Comparison of ENCODE assay signal across 8 cellular contexts in the genomic region with DNA sequence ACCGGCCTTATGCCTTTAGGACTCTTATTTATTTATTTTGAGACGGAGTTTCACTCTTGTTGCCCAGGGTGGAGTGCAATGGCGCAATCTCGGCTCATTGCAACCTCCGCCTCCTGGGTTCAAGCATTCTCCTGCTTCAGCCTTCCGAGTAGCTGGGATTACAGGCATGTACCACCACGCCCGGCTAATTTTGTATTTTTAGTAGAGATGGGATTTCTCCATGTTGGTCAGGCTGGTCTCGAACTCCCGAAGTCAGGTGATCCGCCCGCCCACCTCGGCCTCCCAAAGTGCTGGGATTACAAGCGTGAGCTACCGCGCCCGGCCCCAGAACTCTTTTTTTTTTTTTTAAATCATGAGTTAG. TPM values are rescaled to one million over a fixed set of nuclear protein-coding genes. Genes with fewer than 3 reads are reported as not detected.
A peak's percentile ranks its signal among the peaks of the same experiment; 100 is the strongest.
DNase-seq lines count a peak whose midpoint lies in the region; ATAC-seq and TF ChIP-seq lines count a peak whose summit lies in the region.
"Not testable (repeated sequence)": the region's sequence is repeated elsewhere in the genome, so short reads cannot be mapped to it uniquely, and the experiment has no call there.

No MANE protein-coding gene starts in this region.

- H3K4me1 Mint-ChIP-seq in activated naive CD8-positive, alpha-beta T cell treated with anti-CD3 and anti-CD28 coated beads for 36 hours, result peaks cover 28% of the 10 kb centered on the region
- peaks cover 28 to 33% of the 10 kb centered on the region in 2 donors for H3K4me1 Mint-ChIP-seq in effector memory CD8-positive, alpha-beta T cell (ENCODE audit: low read depth in 2 of 2)
- peaks cover 20 to 44% (median 35%) of the 10 kb centered on the region in 4 donors for H3K4me1 Mint-ChIP-seq in naive thymus-derived CD8-positive, alpha-beta T cell

- not testable (repeated sequence) for TF ChIP-seq CTCF in A673 (conservative IDR thresholded peaks at IDR 0.05; ENCODE audit: low read depth, low read length); HCT116 (IDR thresholded peaks at IDR 0.05 in 2 of 3, conservative IDR thresholded peaks at IDR 0.05 in 1 of 3; ENCODE audit: borderline replicate concordance in 1 of 3, insufficient read depth in 1 of 3, low read depth in 2 of 3, low read length in 2 of 3); smooth muscle cell (IDR thresholded peaks at IDR 0.05; ENCODE audit: borderline replicate concordance, insufficient read depth, poor library complexity, severe bottlenecking)

- POLR2A ChIA-PET in A673 (lab: Charles Lee; ENCODE audit: low non-redundant PET) (interaction anchor here (0.5 to 0.7 kb wide), 4 partner anchors 9 to 161 kb away, joined by 3 to 14 read pairs (median 8); no protein-coding TSS in a partner anchor), HCT116 (lab: Charles Lee) (interaction anchor here (0.7 to 1.7 kb wide), 10 partner anchors 9 to 178 kb away, joined by 3 to 8 read pairs (median 4); no protein-coding TSS in a partner anchor)
- POLR2A ChIA-PET in naive thymus-derived CD8-positive, alpha-beta T cell (lab: Charles Lee), result interaction anchor here (0.5 to 6.1 kb wide), 27 partner anchors 10 to 1244 kb away, joined by 3 to 207 read pairs (median 5); a partner anchor contains a TSS

- not testable (repeated sequence) for TF ChIP-seq RAD21 in HCT116 (IDR thresholded peaks at IDR 0.05; ENCODE audit: low read depth)

- H3K9me3 ChIP-seq in A673 (ENCODE audit: low read depth, low read length, poor library complexity, severe bottlenecking); HCT116 (ENCODE audit: control insufficient read depth in 1 of 2, insufficient read depth in 1 of 2, low read depth in 1 of 2, low read length in 2 of 2); SK-N-MC (ENCODE audit: low read depth, low read length); iPS-15b (ENCODE audit: control insufficient read depth, insufficient read depth, low read length); smooth muscle cell (replicated peaks; ENCODE audit: low read depth): not testable (repeated sequence)

- BruUV-seq in A673 (replicated peaks; lab: Mats Ljungman, UMichigan) (TSS peak; percentile 76), HCT116 (replicated peaks; lab: Mats Ljungman, UMichigan) (TSS peak; percentile 95)

- H3K4me3 Mint-ChIP-seq in activated naive CD8-positive, alpha-beta T cell treated with anti-CD3 and anti-CD28 coated beads for 36 hours, result peak overlapping the region; percentile 86
- peak overlapping the region; percentile 94 to 96 for H3K4me3 Mint-ChIP-seq in effector memory CD8-positive, alpha-beta T cell
- peak overlapping the region; percentile 88 to 97 (median 93) for H3K4me3 Mint-ChIP-seq in naive thymus-derived CD8-positive, alpha-beta T cell

- RAD21 ChIA-PET in HCT116 (lab: Charles Lee; ENCODE audit: low non-redundant PET in 1 of 2, low total read pairs in 2 of 2, uncharacterized antibody in 2 of 2, unreplicated experiment in 2 of 2), result interaction anchor here in 1 of 2 experiments (0.7 kb wide), 1 partner anchor 180 kb away, joined by 5 read pairs; no protein-coding TSS in a partner anchor

- H3K4me3 ChIP-seq in A673 (ENCODE audit: low read depth, low read length, poor library complexity, severe bottlenecking), result peak overlapping the region; percentile 93
- peak overlapping the region; percentile 77 to 89 for H3K4me3 ChIP-seq in HCT116 (replicated peaks in 1 of 2; ENCODE audit: low read depth in 1 of 2, low read length in 2 of 2)
- peak overlapping the region; percentile 98 for H3K4me3 ChIP-seq in SK-N-MC
- peak overlapping the region; percentile 26 for H3K4me3 ChIP-seq in iPS-15b (ENCODE audit: low read depth, low read length)
- peak overlapping the region; percentile 98 for H3K4me3 ChIP-seq in smooth muscle cell

- CTCF ChIA-PET in A673 (lab: Charles Lee), result interaction anchor here (0.6 to 1.1 kb wide), 2 partner anchors 11 to 820 kb away, joined by 3 to 15 read pairs; no protein-coding TSS in a partner anchor
- CTCF ChIA-PET in HCT116 (lab: Charles Lee), result interaction anchor here (1.2 to 1.8 kb wide), 3 partner anchors 11 to 167 kb away, joined by 6 to 9 read pairs (median 7); no protein-coding TSS in a partner anchor

- not testable (repeated sequence) for H3K36me3 ChIP-seq in A673 (ENCODE audit: insufficient read depth, low read length, poor library complexity, severe bottlenecking); HCT116 (ENCODE audit: control insufficient read depth in 1 of 2, insufficient read depth in 2 of 2, low read length in 2 of 2); SK-N-MC (ENCODE audit: insufficient read depth, low read length); iPS-15b (ENCODE audit: control insufficient read depth, insufficient read depth, low read length); smooth muscle cell (ENCODE audit: low read depth)

- DNase-seq in A673 (ENCODE audit: low spot score); HCT116 (ENCODE audit: low read depth, low spot score); SK-N-MC (ENCODE audit: low read depth, low spot score); effector memory CD8-positive, alpha-beta T cell; naive thymus-derived CD8-positive, alpha-beta T cell; smooth muscle cell (lab: John Stamatoyannopoulos, UW; ENCODE audit: unreplicated experiment): not testable (repeated sequence)
- peak; percentile 4 for DNase-seq in activated naive CD8-positive, alpha-beta T cell treated with anti-CD3 and anti-CD28 coated beads for 36 hours

- intact Hi-C loops in A673 (cut with micrococcal nuclease; ENCODE audit: unreplicated experiment); HCT116 (cut with micrococcal nuclease): not testable (repeated sequence)

- H3K36me3 Mint-ChIP-seq in activated naive CD8-positive, alpha-beta T cell treated with anti-CD3 and anti-CD28 coated beads for 36 hours, result peaks cover 13% of the 10 kb centered on the region
- H3K36me3 Mint-ChIP-seq in effector memory CD8-positive, alpha-beta T cell (ENCODE audit: insufficient read depth), result peaks cover 28% of the 10 kb centered on the region
- H3K36me3 Mint-ChIP-seq in naive thymus-derived CD8-positive, alpha-beta T cell, result peaks cover 3 to 16% (median 12%) of the 10 kb centered on the region in 3 donors

- TF ChIP-seq POLR2A in HCT116 (IDR thresholded peaks at IDR 0.05; ENCODE audit: borderline replicate concordance, extremely low read depth, insufficient read depth, insufficient read length), result not testable (repeated sequence)

- H3K79me2 ChIP-seq in HCT116 (ENCODE audit: insufficient read depth, low read length) (peaks cover 41% of the 10 kb centered on the region), smooth muscle cell (ENCODE audit: low read depth) (peaks cover 41% of the 10 kb centered on the region)

- not testable (repeated sequence) for ATAC-seq in HCT116; effector memory CD8-positive, alpha-beta T cell (replicated peaks); naive thymus-derived CD8-positive, alpha-beta T cell

- not testable (repeated sequence) for H3F3A ChIP-seq in smooth muscle cell (ENCODE audit: low read depth)

- not testable (repeated sequence) for H3K27me3 Mint-ChIP-seq in activated naive CD8-positive, alpha-beta T cell treated with anti-CD3 and anti-CD28 coated beads for 36 hours; effector memory CD8-positive, alpha-beta T cell; naive thymus-derived CD8-positive, alpha-beta T cell

- H3K27ac ChIP-seq in A673 (ENCODE audit: low read depth, low read length, poor library complexity, severe bottlenecking) (peak overlapping the region; percentile 93), HCT116 (ENCODE audit: low read depth, low read length) (peak overlapping the region; percentile 91), SK-N-MC (peak overlapping the region; percentile 90), smooth muscle cell (ENCODE audit: low read depth) (peak overlapping the region; percentile 97)

- H3K9ac ChIP-seq in HCT116 (ENCODE audit: low read length) (peak overlapping the region; percentile 60), SK-N-MC (ENCODE audit: insufficient read length) (peak overlapping the region; percentile 84), smooth muscle cell (ENCODE audit: low read depth) (peak overlapping the region; percentile 2)
- not testable (repeated sequence) for H3K9ac ChIP-seq in iPS-15b (ENCODE audit: low read depth, low read length)

- H3K4me1 ChIP-seq in A673 (ENCODE audit: insufficient read depth, low read length, poor library complexity, severe bottlenecking) (peaks cover 12% of the 10 kb centered on the region), HCT116 (ENCODE audit: control insufficient read depth in 1 of 2, insufficient read depth in 2 of 2, low read length in 2 of 2) (peaks cover 15 to 26% of the 10 kb centered on the region in 2 experiments), smooth muscle cell (ENCODE audit: low read depth) (peaks cover 14% of the 10 kb centered on the region)
- H3K4me1 ChIP-seq in iPS-15b (ENCODE audit: control insufficient read depth, insufficient read depth, low read length), result not testable (repeated sequence)

- H3K4me2 ChIP-seq in HCT116 (ENCODE audit: low read length) (peak overlapping the region; percentile 94), smooth muscle cell (peak overlapping the region; percentile 63)

- H3K27me3 ChIP-seq in A673 (replicated peaks; ENCODE audit: insufficient read depth, low read depth, low read length, poor library complexity); HCT116 (ENCODE audit: insufficient read depth, low read length); iPS-15b (ENCODE audit: control insufficient read depth, insufficient read depth, low read length); smooth muscle cell (ENCODE audit: low read depth): not testable (repeated sequence)

- H2AFZ ChIP-seq in HCT116 (ENCODE audit: low read depth, low read length, poor library complexity, severe bottlenecking) (peak overlapping the region; percentile 77), smooth muscle cell (ENCODE audit: low read depth) (peak overlapping the region; percentile 45)

- H3K9me2 ChIP-seq in HCT116 (ENCODE audit: insufficient read depth), result not testable (repeated sequence)

- 69% methylated on average over 17 of the region's 17 CpGs for WGBS in smooth muscle cell (ENCODE audit: low lambda C conversion rate)

- H3K9me3 Mint-ChIP-seq in activated naive CD8-positive, alpha-beta T cell treated with anti-CD3 and anti-CD28 coated beads for 36 hours; effector memory CD8-positive, alpha-beta T cell; naive thymus-derived CD8-positive, alpha-beta T cell: not testable (repeated sequence)

- peak overlapping the region; percentile 94 for H3K27ac Mint-ChIP-seq in activated naive CD8-positive, alpha-beta T cell treated with anti-CD3 and anti-CD28 coated beads for 36 hours
- peak overlapping the region; percentile 97 for H3K27ac Mint-ChIP-seq in effector memory CD8-positive, alpha-beta T cell
- peak overlapping the region; percentile 90 to 98 (median 96) for H3K27ac Mint-ChIP-seq in naive thymus-derived CD8-positive, alpha-beta T cell

- not testable (repeated sequence) for H4K20me1 ChIP-seq in HCT116 (ENCODE audit: insufficient read depth)
- H4K20me1 ChIP-seq in smooth muscle cell (ENCODE audit: low read depth), result peaks cover 38% of the 10 kb centered on the region

RNA-seq across cellular contexts. Expression of a gene that starts 0.6 kb away (rescaled TPM):
- total RNA-seq in A673 (2021) (27.6 and 30.0 TPM in 2 replicates), HCT116 (2021; ENCODE audit: unreplicated experiment) (19.8 TPM), smooth muscle cell (44.3 and 58.1 TPM in 2 replicates)
- 9.4 and 12.0 TPM in 2 replicates for polyA plus RNA-seq in HCT116 (2012)
- 10 to 100 TPM; 15.2 to 17.4 TPM for total RNA-seq in activated naive CD8-positive, alpha-beta T cell treated with anti-CD3 and anti-CD28 coated beads for 36 hours
- 10 to 100 TPM; 80.7 to 93.6 TPM for total RNA-seq in naive thymus-derived CD8-positive, alpha-beta T cell
- 10 to 100 TPM; 21.6 to 30.3 (median 27.7) TPM for polyA plus RNA-seq in naive thymus-derived CD8-positive, alpha-beta T cell
- polyA plus RNA-seq in smooth muscle cell, result 11.6 and 16.2 TPM in 2 replicates

Comparison
In these comparisons a context has a peak if more than half of its experiments do, and no peak if none do; other contexts are left out.
1. H3K4me3 ChIP-seq: peak in every context shown above with its lines; median percentile 98 in SK-N-MC; 98 in smooth muscle cell; 93 in A673; 83 in HCT116; 26 in iPS-15b.